11 cellular contexts compared by ENCODE assay signal in the genomic region with DNA sequence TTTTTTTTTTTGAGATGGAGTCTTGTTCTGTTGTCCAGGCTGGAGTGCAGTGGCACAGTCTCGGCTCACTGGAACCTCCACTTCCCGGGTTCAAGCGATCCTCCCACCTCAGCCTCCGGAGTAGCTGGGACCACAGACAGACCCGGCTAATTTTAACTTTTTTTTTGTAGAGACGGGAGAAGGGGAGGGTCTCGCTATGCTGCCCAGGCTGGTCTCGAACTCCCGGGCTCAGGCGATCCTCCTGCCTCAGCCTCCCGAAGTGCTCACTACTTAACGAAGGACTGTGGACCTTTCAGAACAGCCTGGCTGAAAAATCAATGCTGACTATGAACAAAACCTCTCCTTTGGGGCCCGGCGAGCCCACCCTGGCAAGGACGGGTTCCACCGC. TPM values are rescaled to one million over a fixed set of nuclear protein-coding genes. Genes with fewer than 3 reads are reported as not detected.
DNase-seq lines count a peak whose midpoint lies in the region; ATAC-seq and TF ChIP-seq lines count a peak whose summit lies in the region.
"Had no signal": no experiment of that assay in that cellular context is flagged by ENCODE, and none has a peak within 500 bp of the region (broad histone marks: within the 10 kb centered on the region; RNA-seq: fewer than 3 reads in every experiment).

No MANE protein-coding gene starts in this region.

- no peak overlapping the region for H3K27ac ChIP-seq in AG04450 (ENCODE audit: low read depth, low read length)
- no peak overlapping the region for H3K27ac ChIP-seq in ascending aorta

- H3K4me1 ChIP-seq in ascending aorta (peaks cover 0 to 3% of the 10 kb centered on the region in 2 donors), skeletal muscle satellite cell (ENCODE audit: control insufficient read depth, insufficient read depth, low read length) (no peaks in the 10 kb centered on the region)

- CTCF ChIA-PET in AG04450 (lab: Charles Lee): no interaction called here

- intact Hi-C loops in ascending aorta (cut with DNase I): no loop called here

- ATAC-seq in GM18502 (IDR thresholded peaks at IDR 0.05; ENCODE audit: poor library complexity, unreplicated experiment) (no peak), HG03097 (IDR thresholded peaks at IDR 0.05; ENCODE audit: low FRiP score, unreplicated experiment) (no peak)

- TF ChIP-seq CTCF in AG04450 (IDR thresholded peaks at IDR 0.05; ENCODE audit: low read depth, low read length): no peak
- no peak for TF ChIP-seq CTCF in ascending aorta (IDR thresholded peaks at IDR 0.05)

- H3K27me3 ChIP-seq in AG04450 (ENCODE audit: control insufficient read depth, insufficient read depth, low read length) (peaks cover 61% of the 10 kb centered on the region), ascending aorta (no peaks in the 10 kb centered on the region), skeletal muscle satellite cell (ENCODE audit: control insufficient read depth, insufficient read depth, low read length) (peaks cover 85% of the 10 kb centered on the region)

- H3K9ac ChIP-seq in skeletal muscle satellite cell (ENCODE audit: low read depth, low read length): no peak overlapping the region

- POLR2A ChIA-PET in AG04450 (lab: Yijun Ruan, JAX): no interaction called here

- peak overlapping the region; percentile 61 for H3K4me2 ChIP-seq in skeletal muscle satellite cell (ENCODE audit: low read length)

- H3K4me3 ChIP-seq in AG04450 (ENCODE audit: low read depth, low read length): peak overlapping the region; percentile 51; the same call in 1 of the 2 replicates
- peak overlapping the region; percentile 43 to 66 for H3K4me3 ChIP-seq in ascending aorta
- peak overlapping the region; percentile 64 for H3K4me3 ChIP-seq in iPS-18c (ENCODE audit: insufficient read depth, low read depth, low read length)
- peak overlapping the region; percentile 52 for H3K4me3 ChIP-seq in skeletal muscle satellite cell (ENCODE audit: low read length)

- no peaks in the 10 kb centered on the region for H3K36me3 ChIP-seq in ascending aorta
- H3K36me3 ChIP-seq in skeletal muscle satellite cell (ENCODE audit: insufficient read depth, low read length): no peaks in the 10 kb centered on the region

- DNase-seq in AG04450 (ENCODE audit: low read depth, low spot score): no peak
- DNase-seq in ascending aorta (ENCODE audit: low spot score in 2 of 2): no peak
- DNase-seq in AG08396 (ENCODE audit: low spot score): no peak
- no peak for DNase-seq in C1 segment of cervical spinal cord (lab: John Stamatoyannopoulos, UW)
- DNase-seq: activated naive CD8-positive, alpha-beta T cell treated with anti-CD3 and anti-CD28 coated beads, Interleukin-2, amount 10 ng/mL, durations not matched to agents 7 days and 5 days; small intestine had no signal

- no peaks in the 10 kb centered on the region; the same call in 1 of the 2 replicates for H3K9me3 ChIP-seq in AG04450 (ENCODE audit: control insufficient read depth, insufficient read depth, low read length)
- H3K9me3 ChIP-seq in ascending aorta: no peaks in the 10 kb centered on the region
- H3K9me3 ChIP-seq in iPS-18c (ENCODE audit: control insufficient read depth, insufficient read depth, low read length): no peaks in the 10 kb centered on the region
- H3K9me3 ChIP-seq in skeletal muscle satellite cell (replicated peaks; ENCODE audit: low read length): no peaks in the 10 kb centered on the region

RNA-seq across cellular contexts. Expression of gene SLC6A12, which starts 10.9 kb away (rescaled TPM):
- 0.12 TPM in 1 of 2 replicates, not detected in the other for polyA plus RNA-seq in AG04450 (2011; rRNA removed)
- 0.56 and 0.83 TPM in 2 replicates for polyA minus RNA-seq in AG04450 (2011; rRNA and poly(A)+ RNA removed)
- total RNA-seq in ascending aorta: 1.4 TPM
- total RNA-seq in skeletal muscle satellite cell (2012; rRNA removed): not detected in 2 replicates
- total RNA-seq: activated naive CD8-positive, alpha-beta T cell treated with anti-CD3 and anti-CD28 coated beads, Interleukin-2, amount 10 ng/mL, durations not matched to agents 7 days and 5 days; B cell had no signal

RNA-seq across cellular contexts. Expression of gene SLC6A13, which starts 59.6 kb away (rescaled TPM):
- polyA plus RNA-seq in AG04450 (2011; rRNA removed): not detected in 2 replicates
- not detected in 2 replicates for polyA minus RNA-seq in AG04450 (2011; rRNA and poly(A)+ RNA removed)
- not detected for total RNA-seq in ascending aorta
- under 0.01 TPM in 1 of 2 replicates, not detected in the other for total RNA-seq in skeletal muscle satellite cell (2012; rRNA removed)
